ENCODE assay signal across 8 cellular contexts in genomic region chr10:124719213-124719851, GRCh38.
A peak's percentile ranks its signal among the peaks of the same experiment; 100 is the strongest.
DNase-seq lines count a peak whose midpoint lies in the region; ATAC-seq and TF ChIP-seq lines count a peak whose summit lies in the region.

No MANE protein-coding gene starts in this region.

- peak; percentile 28 for DNase-seq in SIG-M5 treated with dmso at 0.1 percent for 504 hours (lab: John Stamatoyannopoulos, UW; ENCODE audit: unreplicated experiment)
- no peak for DNase-seq in SIG-M5 (lab: John Stamatoyannopoulos, UW)
- peak; percentile 68 for DNase-seq in NOMO-1 treated with DMSO at 0.1 percent for 48 hours (lab: John Stamatoyannopoulos, UW; ENCODE audit: unreplicated experiment)
- DNase-seq in activated T-helper 9 cell treated with anti-CD3 and anti-CD28 coated beads, Interleukin-2, amount 50 U/mL, for 16 hours (ENCODE audit: low read depth): peak; percentile 49
- DNase-seq in foreskin fibroblast: peak; percentile 65 to 83
- peak in 9 of 10 donors; percentile 49 to 96 (median 82) for DNase-seq in posterior cingulate gyrus
- no peak for DNase-seq in NCI-H524 (lab: John Stamatoyannopoulos, UW)

- TF ChIP-seq CTCF in foreskin fibroblast (IDR thresholded peaks at IDR 0.05; ENCODE audit: low read depth, low read length): peak; percentile 45

- no peak overlapping the region for H3K4me3 ChIP-seq in foreskin fibroblast (ENCODE audit: low read depth in 1 of 2, low read length in 2 of 2)

- ATAC-seq in HG02798 (IDR thresholded peaks at IDR 0.05; ENCODE audit: poor library complexity, unreplicated experiment): peak; percentile 40

- intact Hi-C loops in posterior cingulate gyrus (cut with DNase I): loop anchor here (1.0 kb wide), 1 partner anchor 48 kb away; no protein-coding TSS in a partner anchor

Comparison
In these comparisons a context has a peak if more than half of its experiments do, and no peak if none do; other contexts are left out.
1. DNase-seq: peak in SIG-M5 treated with dmso at 0.1 percent for 504 hours (single experiment), NOMO-1 treated with DMSO at 0.1 percent for 48 hours (single experiment), activated T-helper 9 cell treated with anti-CD3 and anti-CD28 coated beads, Interleukin-2, amount 50 U/mL, for 16 hours (single experiment), foreskin fibroblast (2 of 2) and posterior cingulate gyrus (9 of 10); none in SIG-M5 (single experiment) and NCI-H524 (0 of 2).